8 cellular contexts compared by ENCODE assay signal in the genomic region with DNA sequence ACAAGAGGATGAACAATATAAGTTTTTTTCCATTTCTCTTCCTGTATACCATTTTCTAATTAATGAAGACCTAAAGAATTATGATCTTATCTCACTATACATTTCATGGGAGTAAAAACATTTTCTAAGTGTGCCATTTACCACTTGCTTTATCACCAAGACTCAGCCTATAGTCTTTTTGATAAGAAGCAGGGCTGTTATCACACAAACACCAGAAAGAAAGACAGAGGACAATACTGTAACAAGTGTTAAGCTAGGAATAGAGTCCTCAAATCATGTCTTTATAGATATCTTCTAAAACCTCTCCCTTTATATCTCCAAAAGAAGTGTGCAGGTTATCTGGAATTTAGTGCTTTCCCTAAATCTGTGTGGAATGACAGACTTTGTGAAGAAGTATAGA.
"Had no signal": no experiment of that assay in that cellular context is flagged by ENCODE, and none has a peak within 500 bp of the region (broad histone marks: within the 10 kb centered on the region; RNA-seq: fewer than 3 reads in every experiment).

No MANE protein-coding gene starts in this region.

- H3K9ac ChIP-seq: GM23248 had no signal

- FAIRE-seq: H1, H54, HTR-8/SVneo had no signal

- H2AFZ ChIP-seq: GM23248 had no signal

- H3K4me1 Mint-ChIP-seq: H9 had no signal

- DNase-seq: GM23248, H9, HCEC 1CT, IMR-90, KBM-7 had no signal

- H3K4me3 ChIP-seq: GM23248 had no signal

- H3K27ac Mint-ChIP-seq: H9 had no signal

- H3K4me3 Mint-ChIP-seq: H9 had no signal

- H3K27ac ChIP-seq: GM23248 had no signal
